30 cellular contexts compared by ENCODE assay signal in the genomic region with DNA sequence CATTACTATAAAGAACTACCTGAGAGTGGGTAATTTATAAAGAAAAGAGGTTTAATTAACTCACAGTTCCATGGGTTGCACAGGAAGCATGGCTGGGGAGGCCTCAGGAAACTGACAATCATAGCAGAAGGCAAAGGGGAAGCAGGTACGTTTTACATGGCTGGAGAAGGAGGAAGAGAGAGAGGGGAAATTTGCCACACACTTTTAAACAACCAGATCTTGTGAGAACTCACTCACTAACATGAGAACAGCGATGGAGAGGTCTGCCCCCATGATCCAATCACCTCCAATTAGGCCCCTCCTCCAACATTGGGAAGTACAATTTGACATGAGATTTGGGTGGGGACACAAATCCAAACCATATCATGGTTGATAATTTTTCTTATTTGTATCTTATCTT. TPM values are rescaled to one million over a fixed set of nuclear protein-coding genes. Genes with fewer than 3 reads are reported as not detected.
DNase-seq lines count a peak whose midpoint lies in the region; ATAC-seq, FAIRE-seq and TF ChIP-seq lines count a peak whose summit lies in the region.
"Had no signal": no experiment of that assay in that cellular context is flagged by ENCODE, and none has a peak within 500 bp of the region (broad histone marks: within the 10 kb centered on the region; RNA-seq: fewer than 3 reads in every experiment).

No MANE protein-coding gene starts in this region.

- no peaks in the 10 kb centered on the region for H3K36me3 ChIP-seq in HepG2 (replicated peaks in 1 of 2; ENCODE audit: control insufficient read depth in 1 of 2, insufficient read depth in 2 of 2, low read length in 2 of 2)
- no peaks in the 10 kb centered on the region for H3K36me3 ChIP-seq in right lobe of liver
- H3K36me3 ChIP-seq: BE2C; BLaER1; BLaER1 treated with 17β-estradiol and CSF1 and Interleukin-3, amounts not matched to agents 10 nM and 100 nM had no signal

- H3K79me2 ChIP-seq in HepG2 (ENCODE audit: insufficient read depth, low read length): no peaks in the 10 kb centered on the region

- H3K27ac ChIP-seq in HepG2 (ENCODE audit: extremely low read length, insufficient read depth, low read length) (no peak overlapping the region), right lobe of liver (no peak overlapping the region)
- H3K27ac ChIP-seq: 22Rv1; A549; BLaER1; BLaER1 treated with 17β-estradiol and CSF1 and Interleukin-3, amounts not matched to agents 10 nM and 100 nM; C4-2B had no signal

- intact Hi-C loops in HepG2 (cut with micrococcal nuclease; ENCODE audit: unreplicated experiment) (no loop called here), right lobe of liver (cut with DNase I) (no loop called here)

- H3K9me3 ChIP-seq in HepG2 (ENCODE audit: low read length): peaks cover 7% of the 10 kb centered on the region; the same call in 1 of the 2 replicates
- no peaks in the 10 kb centered on the region for H3K9me3 ChIP-seq in right lobe of liver
- H3K9me3 ChIP-seq: BE2C, Caco-2 had no signal

- POLR2A ChIA-PET in HepG2 (lab: Yijun Ruan, JAX): no interaction called here

- TF ChIP-seq RAD21 in HepG2 (CRISPR knock-in tag; IDR thresholded peaks at IDR 0.05): no peak

- no peak overlapping the region for H3K4me2 ChIP-seq in HepG2 (ENCODE audit: low read depth, low read length)
- H3K4me2 ChIP-seq: A549; BLaER1; BLaER1 treated with 17β-estradiol and CSF1 and Interleukin-3, amounts not matched to agents 10 nM and 100 nM had no signal

- no peak for FAIRE-seq in HepG2 (lab: Jason Lieb, UNC)
- FAIRE-seq: A204.1, A549, D721Med had no signal

- CTCF ChIA-PET in HepG2 (lab: Yijun Ruan, JAX; ENCODE audit: low intra/inter-chr PET ratio, low total read pairs): no interaction called here

- TF ChIP-seq EP300 in HepG2 (IDR thresholded peaks at IDR 0.05; ENCODE audit: low read depth in 2 of 2, low read length in 2 of 2) (no peak), HepG2 (CRISPR knock-in tag; IDR thresholded peaks at IDR 0.05; ENCODE audit: borderline replicate concordance) (no peak)

- H3K4me3 ChIP-seq in HepG2 (replicated peaks in 1 of 3; ENCODE audit: insufficient read depth in 1 of 3, low read depth in 2 of 3, low read length in 3 of 3) (no peak overlapping the region), right lobe of liver (no peak overlapping the region)
- H3K4me3 ChIP-seq: A549; BLaER1; BLaER1 treated with 17β-estradiol and CSF1 and Interleukin-3, amounts not matched to agents 10 nM and 100 nM had no signal

- H4K20me1 ChIP-seq in HepG2 (ENCODE audit: insufficient read depth, low read length): no peaks in the 10 kb centered on the region
- H4K20me1 ChIP-seq: BLaER1; BLaER1 treated with 17β-estradiol and CSF1 and Interleukin-3, amounts not matched to agents 10 nM and 100 nM had no signal

- ATAC-seq in HepG2 (no peak), right lobe of liver (no peak)
- ATAC-seq: A549; CD8-positive, alpha-beta T cell had no signal

- no TSS peak for BruUV-seq in HepG2 (replicated peaks; lab: Mats Ljungman, UMichigan)

- in situ Hi-C loops in HepG2 (cut with HindIII; ENCODE audit: extremely low pct_ligation_motif_present, low pct_unique_long_range_greater_than_20kb): no loop called here

- 10% methylated on average over 2 of the region's 2 CpGs for whole genome bisulfite sequencing in HepG2 (ENCODE audit: low lambda C conversion rate)
- 72% methylated on average over 2 of the region's 2 CpGs for WGBS in right lobe of liver (ENCODE audit: insufficient coverage, low coverage, low lambda C conversion rate, missing lambda C conversion rate)

- no peaks in the 10 kb centered on the region for H3K27me3 ChIP-seq in HepG2 (ENCODE audit: control insufficient read depth in 1 of 2, insufficient read depth in 2 of 2, low read length in 2 of 2)
- H3K27me3 ChIP-seq in right lobe of liver: no peaks in the 10 kb centered on the region
- H3K27me3 ChIP-seq: BE2C; BLaER1; BLaER1 treated with 17β-estradiol and CSF1 and Interleukin-3, amounts not matched to agents 10 nM and 100 nM had no signal

- DNase-seq in HepG2 (ENCODE audit: low spot score) (no peak), right lobe of liver (no peak)
- DNase-seq: 8988T; ACHN; AML-193; BE2C; C1 segment of cervical spinal cord; Caco-2; Calu3; CD4-positive, alpha-beta memory T cell; CD4-positive, alpha-beta T cell; CD4-positive, CD25-positive, alpha-beta regulatory T cell; CD8-positive, alpha-beta memory T cell; CD8-positive, alpha-beta T cell; COR-L47; DMS 273 treated with DMSO at 0.1 percent for 48 hours; DMS153; DMS53; DMS79; DMS79 treated with DMSO at 0.1 percent for 48 hours; DND-41; EL had no signal

- H3K9ac ChIP-seq in HepG2 (ENCODE audit: insufficient read depth, low read depth, low read length): no peak overlapping the region
- H3K9ac ChIP-seq: BLaER1; BLaER1 treated with 17β-estradiol and CSF1 and Interleukin-3, amounts not matched to agents 10 nM and 100 nM had no signal

- no peaks in the 10 kb centered on the region for H3K4me1 ChIP-seq in HepG2 (ENCODE audit: insufficient read depth, low read length)
- H3K4me1 ChIP-seq in right lobe of liver: no peaks in the 10 kb centered on the region
- H3K4me1 ChIP-seq: A549; BE2C; BLaER1; BLaER1 treated with 17β-estradiol and CSF1 and Interleukin-3, amounts not matched to agents 10 nM and 100 nM; Caco-2 had no signal

- TF ChIP-seq CTCF in HepG2 (CRISPR knock-in tag; IDR thresholded peaks at IDR 0.05): no peak
- no peak for TF ChIP-seq CTCF in right lobe of liver (IDR thresholded peaks at IDR 0.05)

- no peak overlapping the region for H2AFZ ChIP-seq in HepG2 (ENCODE audit: low read length)

- TF ChIP-seq POLR2A in HepG2 (IDR thresholded peaks at IDR 0.05; ENCODE audit: insufficient read depth in 1 of 2, low read depth in 2 of 2, low read length in 2 of 2): no peak
- no peak for TF ChIP-seq POLR2A in right lobe of liver (IDR thresholded peaks at IDR 0.05)

TF ChIP-seq in HepG2, 621 proteins besides CTCF, POLR2A, EP300 and RAD21:
- peak; percentile 98 for TF ChIP-seq ZNF431 (CRISPR knock-in tag; IDR thresholded peaks at IDR 0.05; ENCODE audit: borderline replicate concordance, low read depth)
- no peak for TF ChIP-seq CAMTA2 (CRISPR knock-in tag; IDR thresholded peaks at IDR 0.05; ENCODE audit: borderline replicate concordance)
- 0 out of 2 replicates have a peak, but pooled peaks have one; percentile 16 for TF ChIP-seq SETDB1 (CRISPR knock-in tag; IDR thresholded peaks at IDR 0.05; ENCODE audit: borderline replicate concordance)

RNA-seq across cellular contexts. Expression of gene PPP1R9A, which starts 51.8 kb away (rescaled TPM):
- 18.2 and 31.9 TPM in 2 replicates for total RNA-seq in HepG2 (2016; rRNA removed; fragmentation: Illumina TruSeq; extraction: Trizol)
- total RNA-seq in HepG2 (2016; cell fraction: cytosol; rRNA removed; fragmentation: Illumina TruSeq; extraction: Trizol; ENCODE audit: low read depth): 7.9 and 8.8 TPM in 2 replicates
- total RNA-seq in HepG2 (2016; cell fraction: insoluble cytoplasmic fraction; rRNA removed; fragmentation: Illumina TruSeq; extraction: Trizol): 16.4 and 28.7 TPM in 2 replicates
- total RNA-seq in HepG2 (2016; cell fraction: membrane; rRNA removed; fragmentation: Illumina TruSeq; extraction: Trizol): 9.4 and 11.1 TPM in 2 replicates
- 93.4 and 93.5 TPM in 2 replicates for total RNA-seq in HepG2 (2016; cell fraction: nucleus; rRNA removed; fragmentation: Illumina TruSeq; extraction: Trizol)
- polyA plus RNA-seq in HepG2 (2011; rRNA removed): 9.2 and 11.4 TPM in 2 replicates
- 2.3 and 3.2 TPM in 2 replicates for polyA plus RNA-seq in HepG2 (2011; cell fraction: cytosol; rRNA removed)
- 24.2 and 24.8 TPM in 2 replicates for polyA plus RNA-seq in HepG2 (2011; cell fraction: nucleus; rRNA removed)
- polyA plus RNA-seq in HepG2 (2012): 7.9 and 8.2 TPM in 2 replicates
- polyA plus RNA-seq in HepG2 (2016; cell fraction: cytosol; fragmentation: Illumina TruSeq; extraction: Trizol; ENCODE audit: low read depth): 0.18 and 0.20 TPM in 2 replicates
- polyA plus RNA-seq in HepG2 (2016; cell fraction: insoluble cytoplasmic fraction; fragmentation: Illumina TruSeq; extraction: Trizol; ENCODE audit: low read depth): 4.1 and 4.7 TPM in 2 replicates
- polyA plus RNA-seq in HepG2 (2016; cell fraction: membrane; fragmentation: Illumina TruSeq; extraction: Trizol; ENCODE audit: low read depth): 0.95 TPM in 2 replicates
- 19.8 and 20.6 TPM in 2 replicates for polyA plus RNA-seq in HepG2 (2016; cell fraction: nucleus; fragmentation: Illumina TruSeq; extraction: Trizol; ENCODE audit: insufficient read depth, low read depth)
- 9.7 and 17.0 TPM in 2 replicates for polyA minus RNA-seq in HepG2 (2011; rRNA and poly(A)+ RNA removed; ENCODE audit: low replicate concordance)
- 11.1 and 11.3 TPM in 2 replicates for polyA minus RNA-seq in HepG2 (2011; cell fraction: cytosol; rRNA and poly(A)+ RNA removed)
- polyA minus RNA-seq in HepG2 (2011; cell fraction: nucleus; rRNA and poly(A)+ RNA removed): 192 and 239 TPM in 2 replicates
- total RNA-seq in right lobe of liver: 1 to 10 TPM in 2 of 6 experiments, under 1 TPM in 4; 0.49 to 2.0 (median 0.81) TPM
- total RNA-seq: CD4-positive, alpha-beta memory T cell; CD4-positive, alpha-beta T cell; CD4-positive, CD25-positive, alpha-beta regulatory T cell had no signal
- polyA plus RNA-seq: CD14-positive monocyte; CD4-positive, alpha-beta memory T cell; CD4-positive, CD25-positive, alpha-beta regulatory T cell; CD8-positive, alpha-beta memory T cell had no signal
